23 cellular contexts compared by ENCODE assay signal in the genomic region with DNA sequence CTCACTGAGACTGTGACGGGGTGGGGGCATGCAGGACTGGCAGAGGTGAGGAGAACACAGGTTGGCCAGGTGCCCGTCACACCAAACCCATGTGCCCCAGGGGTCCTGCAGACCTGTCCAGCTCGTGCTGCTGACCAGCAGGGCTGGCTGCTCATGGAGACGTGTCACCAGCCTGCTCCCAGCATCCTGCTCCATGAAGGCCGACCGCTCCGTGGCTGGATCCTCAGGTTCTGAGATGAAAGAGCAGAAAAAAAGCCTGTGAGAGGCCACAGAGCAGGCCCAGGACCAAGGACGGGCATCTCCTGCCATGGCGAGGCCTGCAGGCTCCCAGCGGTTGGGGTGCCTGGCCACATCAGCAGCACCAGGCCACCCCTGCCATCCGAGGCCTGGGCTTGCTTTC.
"Had no signal": no experiment of that assay in that cellular context is flagged by ENCODE, and none has a peak within 500 bp of the region (broad histone marks: within the 10 kb centered on the region; RNA-seq: fewer than 3 reads in every experiment).

No MANE protein-coding gene starts in this region.

- H3K9me3 ChIP-seq: colonic mucosa, esophagus muscularis mucosa, esophagus squamous epithelium, gastrocnemius medialis, gastroesophageal sphincter, heart left ventricle, heart right ventricle had no signal

- H3K4me1 ChIP-seq: colonic mucosa, esophagus muscularis mucosa, foreskin keratinocyte, gastrocnemius medialis, gastroesophageal sphincter, heart left ventricle, heart right ventricle had no signal

- DNase-seq: colonic mucosa; cortex of kidney; dermis blood vessel endothelial cell; dorsolateral prefrontal cortex; effector CD4-positive, alpha-beta T cell; effector CD8-positive, alpha-beta T cell; effector memory CD4-positive, alpha-beta T cell; effector memory CD8-positive, alpha-beta T cell; endodermal cell; erythroblast; esophagus squamous epithelium; foreskin fibroblast; foreskin keratinocyte; foreskin melanocyte; gastrocnemius medialis; glutamatergic neuron; head of caudate nucleus; heart left ventricle; heart right ventricle had no signal

- H3K36me3 ChIP-seq: colonic mucosa, esophagus muscularis mucosa, esophagus squamous epithelium, gastrocnemius medialis, gastroesophageal sphincter, heart left ventricle, heart right ventricle had no signal

- H3K4me3 ChIP-seq: colonic mucosa, coronary artery, dorsolateral prefrontal cortex, esophagus muscularis mucosa, esophagus squamous epithelium, gastrocnemius medialis, gastroesophageal sphincter, heart left ventricle, heart right ventricle had no signal

- H3K27me3 ChIP-seq: colonic mucosa, dorsolateral prefrontal cortex, esophagus muscularis mucosa, esophagus squamous epithelium, foreskin keratinocyte, gastrocnemius medialis, gastroesophageal sphincter, heart left ventricle had no signal

- H3K27ac ChIP-seq: colonic mucosa, coronary artery, dorsolateral prefrontal cortex, epithelial cell of prostate, esophagus muscularis mucosa, esophagus squamous epithelium, foreskin keratinocyte, gastrocnemius medialis, gastroesophageal sphincter, heart left ventricle, heart right ventricle had no signal
